15 cellular contexts compared by ENCODE assay signal in genomic region chr1:177629526-177629925, GRCh38.
"Had no signal": no experiment of that assay in that cellular context is flagged by ENCODE, and none has a peak within 500 bp of the region (broad histone marks: within the 10 kb centered on the region; RNA-seq: fewer than 3 reads in every experiment).

No MANE protein-coding gene starts in this region.

- DNase-seq: activated CD4-positive, alpha-beta T cell treated with anti-CD3 and anti-CD28 coated beads for 36 hours; activated CD4-positive, alpha-beta T cell treated with anti-CD3 and anti-CD28 coated beads, Interleukin-2, amount 50 U/mL, for 48 hours; activated gamma-delta T cell treated with Interleukin-2 at 50 U/mL for 16 hours; amniotic stem cell; effector CD8-positive, alpha-beta T cell; esophagus squamous epithelium; gastrocnemius medialis; heart right ventricle; left ventricle myocardium superior; SK-N-SH; stimulated activated CD4-positive, alpha-beta T cell treated with anti-CD3 and anti-CD28 coated beads, Interleukin-2, amount 100 ng/mL, for 24 hours; stimulated activated naive CD8-positive, alpha-beta T cell treated with anti-CD3 and anti-CD28 coated beads, Interleukin-15, Interleukin-2, amounts not matched to agents 100 U/mL and 50 U/mL, for 24 hours had no signal

- H3K27ac ChIP-seq: esophagus squamous epithelium, gastrocnemius medialis, heart right ventricle, prostate gland, right atrium auricular region had no signal

- ATAC-seq: activated CD4-positive, alpha-beta T cell treated with anti-CD3 and anti-CD28 coated beads for 36 hours; gastrocnemius medialis; heart right ventricle; left ventricle myocardium superior; stimulated activated naive CD8-positive, alpha-beta T cell treated with anti-CD3 and anti-CD28 coated beads, Interleukin-15, Interleukin-2, amounts not matched to agents 100 U/mL and 50 U/mL, for 24 hours; WTC11 had no signal
